ENCODE assay signal across 20 cellular contexts in the genomic region with DNA sequence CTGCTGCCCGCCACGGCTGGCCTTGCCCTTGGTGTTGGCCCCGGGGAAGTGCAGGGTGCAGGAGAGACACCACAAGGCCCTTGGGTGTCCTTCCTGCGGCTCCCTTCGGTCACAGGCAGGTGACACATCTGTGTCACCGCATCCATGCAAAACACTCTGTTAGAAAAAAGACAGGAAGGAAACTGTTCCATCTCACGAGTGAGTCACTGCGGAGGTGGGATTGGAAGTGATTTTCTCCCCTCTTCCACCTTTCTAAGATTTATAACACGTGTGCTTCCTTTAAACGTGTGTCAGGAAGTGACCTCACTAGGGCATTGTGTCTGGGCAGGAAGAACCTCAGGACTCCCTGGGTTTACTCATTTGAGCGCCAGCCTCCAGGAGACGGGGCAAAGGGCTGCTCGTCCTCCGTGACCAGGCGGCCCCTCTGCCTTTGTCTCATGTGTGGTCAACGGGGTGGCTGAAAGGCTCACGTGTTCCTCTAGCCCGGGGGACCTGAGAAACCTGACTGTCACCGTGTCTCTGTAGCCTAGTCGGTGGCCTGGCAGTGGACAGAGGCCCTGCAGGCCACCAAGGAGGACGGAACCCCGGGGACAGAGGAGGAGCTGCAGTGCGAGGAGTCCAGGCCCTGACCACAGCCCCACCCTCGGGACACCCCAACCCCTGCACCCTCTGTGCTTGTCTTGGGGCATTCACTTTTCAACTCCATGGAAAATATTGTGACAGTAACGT. TPM values are rescaled to one million over a fixed set of nuclear protein-coding genes. Genes with fewer than 3 reads are reported as not detected.
DNase-seq lines count a peak whose midpoint lies in the region; ATAC-seq lines count a peak whose summit lies in the region.
"Had no signal": no experiment of that assay in that cellular context is flagged by ENCODE, and none has a peak within 500 bp of the region (broad histone marks: within the 10 kb centered on the region; RNA-seq: fewer than 3 reads in every experiment).

No MANE protein-coding gene starts in this region.

- H3K9me3 Mint-ChIP-seq in activated CD4-positive, alpha-beta T cell treated with anti-CD3 and anti-CD28 coated beads for 36 hours (ENCODE audit: low read depth): no peaks in the 10 kb centered on the region
- H3K9me3 Mint-ChIP-seq in stimulated activated effector memory CD8-positive, alpha-beta T cell treated with anti-CD3 and anti-CD28 coated beads, Interleukin-12 subunit alpha, Interleukin-12 subunit beta, amount 100 ng/mL, for 72 hours: no peaks in the 10 kb centered on the region
- H3K9me3 Mint-ChIP-seq: effector memory CD8-positive, alpha-beta T cell; T-helper 2 cell treated with Interferon-gamma antibody and Interleukin-4, amounts not matched to agents 5 μg/mL and 100 μg/mL, for 36 hours had no signal

- intact Hi-C loops in activated CD4-positive, alpha-beta T cell treated with anti-CD3 and anti-CD28 coated beads for 36 hours (cut with DNase I, micrococcal nuclease): no loop called here

- peak; percentile 60 for ATAC-seq in activated CD4-positive, alpha-beta T cell treated with anti-CD3 and anti-CD28 coated beads for 36 hours
- ATAC-seq in stimulated activated effector memory CD8-positive, alpha-beta T cell treated with anti-CD3 and anti-CD28 coated beads, Interleukin-12 subunit alpha, Interleukin-12 subunit beta, amount 100 ng/mL, for 72 hours: peak; percentile 38
- ATAC-seq in GM21576 (IDR thresholded peaks at IDR 0.05; ENCODE audit: unreplicated experiment): no peak
- ATAC-seq: A549; effector memory CD8-positive, alpha-beta T cell had no signal

- POLR2A ChIA-PET in activated CD4-positive, alpha-beta T cell treated with anti-CD3 and anti-CD28 coated beads for 36 hours (lab: Charles Lee): no interaction called here

- peaks cover 4% of the 10 kb centered on the region for H3K27me3 Mint-ChIP-seq in activated CD4-positive, alpha-beta T cell treated with anti-CD3 and anti-CD28 coated beads for 36 hours

- peak; percentile 39 for DNase-seq in activated CD4-positive, alpha-beta T cell treated with anti-CD3 and anti-CD28 coated beads for 36 hours
- no peak for DNase-seq in activated CD4-positive, alpha-beta T cell treated with anti-CD3 and anti-CD28 coated beads, Interleukin-2, amount 50 U/mL, for 4 hours
- DNase-seq in RKO (ENCODE audit: low spot score) (peak; percentile 46), iPS-NIHi7 (ENCODE audit: extremely low spot score) (peak; percentile 1), NCI-H226 (no peak), HCEC 1CT (no peak)
- DNase-seq in stimulated activated effector memory CD8-positive, alpha-beta T cell treated with anti-CD3 and anti-CD28 coated beads, Interleukin-12 subunit alpha, Interleukin-12 subunit beta, amount 100 ng/mL, for 72 hours (ENCODE audit: low spot score in 2 of 2): no peak
- DNase-seq: amniotic stem cell; caudate nucleus; effector memory CD8-positive, alpha-beta T cell; NCI-H1092 treated with DMSO at 0.1 percent for 48 hours; NCI-H748 treated with DMSO at 0.1 percent for 48 hours; stimulated activated CD4-positive, alpha-beta T cell treated with anti-CD3 and anti-CD28 coated beads, Interleukin-2, amount 100 ng/mL, for 48 hours had no signal

- H3K36me3 Mint-ChIP-seq in activated CD4-positive, alpha-beta T cell treated with anti-CD3 and anti-CD28 coated beads for 36 hours (ENCODE audit: low read depth): no peaks in the 10 kb centered on the region
- H3K36me3 Mint-ChIP-seq in stimulated activated effector memory CD8-positive, alpha-beta T cell treated with anti-CD3 and anti-CD28 coated beads, Interleukin-12 subunit alpha, Interleukin-12 subunit beta, amount 100 ng/mL, for 72 hours: no peaks in the 10 kb centered on the region

- H3K4me3 Mint-ChIP-seq in activated CD4-positive, alpha-beta T cell treated with anti-CD3 and anti-CD28 coated beads for 36 hours: no peak overlapping the region
- no peak overlapping the region for H3K4me3 Mint-ChIP-seq in stimulated activated effector memory CD8-positive, alpha-beta T cell treated with anti-CD3 and anti-CD28 coated beads, Interleukin-12 subunit alpha, Interleukin-12 subunit beta, amount 100 ng/mL, for 72 hours
- H3K4me3 Mint-ChIP-seq: effector memory CD8-positive, alpha-beta T cell; T-helper 2 cell treated with Interferon-gamma antibody and Interleukin-4, amounts not matched to agents 5 μg/mL and 100 μg/mL, for 36 hours had no signal

- CTCF ChIA-PET in activated CD4-positive, alpha-beta T cell treated with anti-CD3 and anti-CD28 coated beads for 36 hours (lab: Charles Lee): no interaction called here

- peak overlapping the region; percentile 19 for H3K27ac Mint-ChIP-seq in activated CD4-positive, alpha-beta T cell treated with anti-CD3 and anti-CD28 coated beads for 36 hours
- peak overlapping the region; percentile 32 for H3K27ac Mint-ChIP-seq in stimulated activated effector memory CD8-positive, alpha-beta T cell treated with anti-CD3 and anti-CD28 coated beads, Interleukin-12 subunit alpha, Interleukin-12 subunit beta, amount 100 ng/mL, for 72 hours
- H3K27ac Mint-ChIP-seq: effector memory CD8-positive, alpha-beta T cell; T-helper 2 cell treated with Interferon-gamma antibody and Interleukin-4, amounts not matched to agents 5 μg/mL and 100 μg/mL, for 36 hours had no signal

- H3K4me1 Mint-ChIP-seq in activated CD4-positive, alpha-beta T cell treated with anti-CD3 and anti-CD28 coated beads for 36 hours: no peaks in the 10 kb centered on the region
- H3K4me1 Mint-ChIP-seq in stimulated activated effector memory CD8-positive, alpha-beta T cell treated with anti-CD3 and anti-CD28 coated beads, Interleukin-12 subunit alpha, Interleukin-12 subunit beta, amount 100 ng/mL, for 72 hours: peaks cover 15% of the 10 kb centered on the region

RNA-seq across cellular contexts. Expression of a gene that starts 4.9 kb away (rescaled TPM):
- not detected for total RNA-seq in activated CD4-positive, alpha-beta T cell treated with anti-CD3 and anti-CD28 coated beads for 36 hours
- total RNA-seq: H7, omental fat pad, SK-MEL-5, thoracic aorta had no signal

RNA-seq across cellular contexts. Expression of a gene that starts 15.8 kb away (rescaled TPM):
- 10 to 100 TPM; 50.0 to 70.6 TPM for total RNA-seq in activated CD4-positive, alpha-beta T cell treated with anti-CD3 and anti-CD28 coated beads for 36 hours

RNA-seq across cellular contexts. Expression of a gene that starts 29.6 kb away (rescaled TPM):
- total RNA-seq in activated CD4-positive, alpha-beta T cell treated with anti-CD3 and anti-CD28 coated beads for 36 hours: not detected
- total RNA-seq: H7, omental fat pad, SK-MEL-5, thoracic aorta had no signal

RNA-seq across cellular contexts. Expression of a gene that starts 36.7 kb away (rescaled TPM):
- 1 to 10 TPM; 1.5 to 2.4 TPM for total RNA-seq in activated CD4-positive, alpha-beta T cell treated with anti-CD3 and anti-CD28 coated beads for 36 hours

RNA-seq across cellular contexts. Expression of a gene that starts 45.3 kb away (rescaled TPM):
- total RNA-seq in activated CD4-positive, alpha-beta T cell treated with anti-CD3 and anti-CD28 coated beads for 36 hours: not detected
- total RNA-seq: H7, omental fat pad, thoracic aorta had no signal

Comparison
In these comparisons a context has a peak if more than half of its experiments do, and no peak if none do; other contexts are left out.
1. DNase-seq: peak in activated CD4-positive, alpha-beta T cell treated with anti-CD3 and anti-CD28 coated beads for 36 hours (single experiment), RKO (single experiment) and iPS-NIHi7 (single experiment); none in activated CD4-positive, alpha-beta T cell treated with anti-CD3 and anti-CD28 coated beads, Interleukin-2, amount 50 U/mL, for 4 hours (0 of 2), stimulated activated effector memory CD8-positive, alpha-beta T cell treated with anti-CD3 and anti-CD28 coated beads, Interleukin-12 subunit alpha, Interleukin-12 subunit beta, amount 100 ng/mL, for 72 hours (0 of 2), NCI-H226 (single experiment) and HCEC 1CT (single experiment).